ENCODE assay signal across 9 cellular contexts in the genomic region with DNA sequence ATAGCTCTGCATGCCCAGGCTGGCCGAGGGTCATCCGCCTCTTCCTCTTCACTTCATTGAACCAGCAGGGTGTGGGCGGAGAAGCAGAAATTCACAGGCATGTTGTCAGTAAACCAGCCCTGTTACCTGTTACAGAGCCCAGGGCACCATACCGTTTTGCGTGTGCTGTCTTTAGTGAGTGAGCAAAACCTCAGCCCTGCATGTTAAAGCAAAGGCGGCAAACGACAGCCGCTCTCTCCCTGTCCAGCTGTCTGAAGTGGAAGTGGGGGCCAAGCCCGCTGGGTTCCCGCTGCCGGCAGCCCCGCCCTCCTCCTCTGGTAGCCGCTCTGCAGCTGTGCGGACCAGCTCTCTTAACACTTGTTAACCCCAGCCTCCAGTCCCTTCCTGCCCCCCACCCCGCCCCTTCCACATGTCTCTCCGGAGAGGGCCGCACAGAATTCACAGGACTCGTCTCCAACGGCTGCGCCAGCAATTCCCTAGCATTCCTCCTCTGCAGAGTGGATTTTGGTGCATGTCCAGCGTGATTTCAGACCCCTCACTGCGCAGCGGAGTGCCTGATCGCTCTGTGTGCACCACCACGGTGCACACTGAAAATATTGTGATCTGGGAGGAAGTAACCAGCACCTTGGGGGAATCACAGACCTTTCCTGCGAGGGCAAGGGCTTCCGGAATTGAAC. TPM values are rescaled to one million over a fixed set of nuclear protein-coding genes. Genes with fewer than 3 reads are reported as not detected.
A peak's percentile ranks its signal among the peaks of the same experiment; 100 is the strongest.
DNase-seq lines count a peak whose midpoint lies in the region; ATAC-seq and TF ChIP-seq lines count a peak whose summit lies in the region.
"Had no signal": no experiment of that assay in that cellular context is flagged by ENCODE, and none has a peak within 500 bp of the region (broad histone marks: within the 10 kb centered on the region; RNA-seq: fewer than 3 reads in every experiment).

No MANE protein-coding gene starts in this region.

- peak overlapping the region; percentile 15 for H3K4me3 Mint-ChIP-seq in T-helper 17 cell
- no peak overlapping the region for H3K4me3 Mint-ChIP-seq in activated CD4-positive, alpha-beta memory T cell treated with anti-CD3 and anti-CD28 coated beads, Interleukin-2, amount 10 ng/mL, durations not matched to agents 7 days and 5 days

- peak; percentile 19 for DNase-seq in GF-D8 (lab: John Stamatoyannopoulos, UW)
- DNase-seq in T-helper 17 cell = no peak
- peak; percentile 84 to 92 (median 86) for DNase-seq in heart left ventricle
- peak in 6 of 10 donors; percentile 57 to 94 (median 76) for DNase-seq in posterior cingulate gyrus
- no peak for DNase-seq in RKO (ENCODE audit: low spot score)
- no peak for DNase-seq in activated CD4-positive, alpha-beta T cell treated with anti-CD3 and anti-CD28 coated beads, Interleukin-2, amount 50 U/mL, for 48 hours
- DNase-seq in middle frontal gyrus (ENCODE audit: extremely low spot score, low spot score) = no peak
- DNase-seq in activated CD4-positive, alpha-beta memory T cell treated with anti-CD3 and anti-CD28 coated beads, Interleukin-2, amount 10 ng/mL, durations not matched to agents 7 days and 5 days = no peak

- H3K27me3 ChIP-seq in heart left ventricle = no peaks in the 10 kb centered on the region

- no peak for TF ChIP-seq POLR2A in heart left ventricle (IDR thresholded peaks at IDR 0.05)

- no peak for TF ChIP-seq CTCF in heart left ventricle (IDR thresholded peaks at IDR 0.05)

- peak overlapping the region in 10 of 12 donors; percentile 3 to 45 (median 27) for H3K4me3 ChIP-seq in heart left ventricle

- H3K36me3 Mint-ChIP-seq in T-helper 17 cell (ENCODE audit: low read depth) = peaks cover 3% of the 10 kb centered on the region
- H3K36me3 Mint-ChIP-seq in activated CD4-positive, alpha-beta memory T cell treated with anti-CD3 and anti-CD28 coated beads, Interleukin-2, amount 10 ng/mL, durations not matched to agents 7 days and 5 days (ENCODE audit: low read depth) = no peaks in the 10 kb centered on the region

- CTCF ChIA-PET in activated CD4-positive, alpha-beta memory T cell treated with anti-CD3 and anti-CD28 coated beads, Interleukin-2, amount 10 ng/mL, durations not matched to agents 7 days and 5 days (lab: Charles Lee) = no interaction called here

- H3K9me3 Mint-ChIP-seq in activated CD4-positive, alpha-beta memory T cell treated with anti-CD3 and anti-CD28 coated beads, Interleukin-2, amount 10 ng/mL, durations not matched to agents 7 days and 5 days = no peaks in the 10 kb centered on the region

- POLR2A ChIA-PET in activated CD4-positive, alpha-beta memory T cell treated with anti-CD3 and anti-CD28 coated beads, Interleukin-2, amount 10 ng/mL, durations not matched to agents 7 days and 5 days (lab: Charles Lee) = no interaction called here

- intact Hi-C loops in heart left ventricle (cut with DNase I) = loop anchor here in 1 of 10 donors (10.0 kb wide), 1 partner anchor 55 kb away; no protein-coding TSS in a partner anchor
- intact Hi-C loops in posterior cingulate gyrus (cut with DNase I) = no loop called here

- no peaks in the 10 kb centered on the region for H3K27me3 Mint-ChIP-seq in T-helper 17 cell
- no peaks in the 10 kb centered on the region for H3K27me3 Mint-ChIP-seq in activated CD4-positive, alpha-beta memory T cell treated with anti-CD3 and anti-CD28 coated beads, Interleukin-2, amount 10 ng/mL, durations not matched to agents 7 days and 5 days

- peak overlapping the region; percentile 67 to 97 (median 82) for H3K27ac ChIP-seq in heart left ventricle
- H3K27ac ChIP-seq: KMS-11 had no signal

- no peaks in the 10 kb centered on the region for H3K36me3 ChIP-seq in heart left ventricle

- no peaks in the 10 kb centered on the region for H3K9me3 ChIP-seq in T-helper 17 cell (ENCODE audit: control insufficient read depth, low read length, poor library complexity, severe bottlenecking)
- no peaks in the 10 kb centered on the region for H3K9me3 ChIP-seq in heart left ventricle

- peaks cover 16% of the 10 kb centered on the region for H3K4me1 Mint-ChIP-seq in T-helper 17 cell
- H3K4me1 Mint-ChIP-seq in activated CD4-positive, alpha-beta memory T cell treated with anti-CD3 and anti-CD28 coated beads, Interleukin-2, amount 10 ng/mL, durations not matched to agents 7 days and 5 days = no peaks in the 10 kb centered on the region

- ATAC-seq in T-helper 17 cell (no peak), heart left ventricle (peak; percentile 63 to 72 (median 66))

- WGBS in heart left ventricle, 4 donors = 33 to 40% (median 40%) methylated on average over 25 to 27 of the region's 27 CpGs

- peaks cover 3 to 58% (median 39%) of the 10 kb centered on the region in 12 donors for H3K4me1 ChIP-seq in heart left ventricle

- no peak overlapping the region for H3K27ac Mint-ChIP-seq in T-helper 17 cell
- H3K27ac Mint-ChIP-seq in activated CD4-positive, alpha-beta memory T cell treated with anti-CD3 and anti-CD28 coated beads, Interleukin-2, amount 10 ng/mL, durations not matched to agents 7 days and 5 days = no peak overlapping the region

RNA-seq across cellular contexts. Expression of a gene that starts 12.7 kb away (rescaled TPM):
- total RNA-seq in T-helper 17 cell (10 to 100 TPM; 13.0 to 17.9 TPM), heart left ventricle (10 to 100 TPM in 1 of 9 donors, 1 to 10 TPM in 8; 4.6 to 11.4 (median 6.8) TPM)
- polyA plus RNA-seq in heart left ventricle = 1 to 10 TPM; 2.8 to 4.9 TPM
- total RNA-seq in activated CD4-positive, alpha-beta memory T cell treated with anti-CD3 and anti-CD28 coated beads, Interleukin-2, amount 10 ng/mL, durations not matched to agents 7 days and 5 days = 10 to 100 TPM; 10.8 to 11.0 TPM

RNA-seq across cellular contexts. Expression of a gene that starts 34.0 kb away (rescaled TPM):
- 10 to 100 TPM; 14.4 to 15.3 TPM for total RNA-seq in T-helper 17 cell
- total RNA-seq in heart left ventricle = 10 to 100 TPM in 2 of 9 donors, 1 to 10 TPM in 7; 3.8 to 10.2 (median 8.2) TPM
- 1 to 10 TPM; 4.4 to 6.4 TPM for polyA plus RNA-seq in heart left ventricle
- 1 to 10 TPM; 5.3 TPM for total RNA-seq in activated CD4-positive, alpha-beta memory T cell treated with anti-CD3 and anti-CD28 coated beads, Interleukin-2, amount 10 ng/mL, durations not matched to agents 7 days and 5 days

RNA-seq across cellular contexts. Expression of a gene that starts 36.8 kb away (rescaled TPM):
- total RNA-seq in T-helper 17 cell (under 1 TPM in 1 of 2 donors, not detected in 1; 0.29 TPM), heart left ventricle (1 to 10 TPM in 5 of 9 donors, under 1 TPM in 4; 0.50 to 4.6 (median 1.1) TPM)
- 1 to 10 TPM; 1.5 to 5.1 TPM for polyA plus RNA-seq in heart left ventricle
- total RNA-seq in activated CD4-positive, alpha-beta memory T cell treated with anti-CD3 and anti-CD28 coated beads, Interleukin-2, amount 10 ng/mL, durations not matched to agents 7 days and 5 days = under 1 TPM in 1 of 2 experiments, not detected in 1; 0.13 TPM

RNA-seq across cellular contexts. Expression of a gene that starts 42.9 kb away (rescaled TPM):
- not detected for total RNA-seq in T-helper 17 cell
- 10 to 100 TPM in 4 of 9 donors, 1 to 10 TPM in 5; 2.8 to 60.5 (median 9.9) TPM for total RNA-seq in heart left ventricle
- polyA plus RNA-seq in heart left ventricle = 10 to 100 TPM; 50.2 to 64.0 TPM
- not detected for total RNA-seq in activated CD4-positive, alpha-beta memory T cell treated with anti-CD3 and anti-CD28 coated beads, Interleukin-2, amount 10 ng/mL, durations not matched to agents 7 days and 5 days

Comparison
In these comparisons a context has a peak if more than half of its experiments do, and no peak if none do; other contexts are left out.
1. DNase-seq: peak in GF-D8 (single experiment), heart left ventricle (5 of 5) and posterior cingulate gyrus (6 of 10); none in T-helper 17 cell (0 of 3), RKO (single experiment), activated CD4-positive, alpha-beta T cell treated with anti-CD3 and anti-CD28 coated beads, Interleukin-2, amount 50 U/mL, for 48 hours (0 of 2), middle frontal gyrus (single experiment) and activated CD4-positive, alpha-beta memory T cell treated with anti-CD3 and anti-CD28 coated beads, Interleukin-2, amount 10 ng/mL, durations not matched to agents 7 days and 5 days (single experiment).